1 cellular context compared by ENCODE assay signal in genomic region chr17:31318298-31319190, GRCh38.
A peak's percentile ranks its signal among the peaks of the same experiment; 100 is the strongest.
TF ChIP-seq lines count a peak whose summit lies in the region.

No MANE protein-coding gene starts in this region.

TF ChIP-seq in GM12878, 131 proteins besides CTCF, POLR2A, EP300 and RAD21 (continued from another document and continues in another):
- TF ChIP-seq PKNOX1 (IDR thresholded peaks at IDR 0.05) (no peak), ELK1 (IDR thresholded peaks at IDR 0.05; ENCODE audit: low read depth, low read length) (no peak), SIX5 (IDR thresholded peaks at IDR 0.05; ENCODE audit: low read depth, low read length, severe bottlenecking) (no peak), CHD2 (IDR thresholded peaks at IDR 0.05; ENCODE audit: borderline replicate concordance, low read depth, low read length) (no peak), ETV6 (conservative IDR thresholded peaks at IDR 0.05 in 1 of 2, IDR thresholded peaks at IDR 0.05 in 1 of 2; ENCODE audit: borderline replicate concordance in 1 of 2, low read depth in 1 of 2) (no peak), RFX5 (IDR thresholded peaks at IDR 0.05; ENCODE audit: low read depth, low read length) (no peak), ZNF274 (IDR thresholded peaks at IDR 0.05; ENCODE audit: insufficient read depth, insufficient read length) (no peak), TCF7 (IDR thresholded peaks at IDR 0.05; ENCODE audit: borderline replicate concordance) (no peak), ZBTB40 (IDR thresholded peaks at IDR 0.05; ENCODE audit: borderline replicate concordance) (no peak), MEF2A (IDR thresholded peaks at IDR 0.05; ENCODE audit: insufficient read depth, low read depth, low read length) (0 out of 2 replicates have a peak, but pooled peaks have one; percentile 61), ATF2 (IDR thresholded peaks at IDR 0.05; ENCODE audit: low read length) (peak; percentile 39; the same call in 1 of the 2 replicates), SKIL (IDR thresholded peaks at IDR 0.05; ENCODE audit: low read depth, poor library complexity, severe bottlenecking) (peak; percentile 73), MEF2B (IDR thresholded peaks at IDR 0.05; ENCODE audit: partially characterized antibody, poor library complexity, severe bottlenecking) (peak; percentile 41), ZBTB11 (CRISPR knock-in tag; IDR thresholded peaks at IDR 0.05) (no peak), ZBTB33 (IDR thresholded peaks at IDR 0.05) (no peak), SMARCA5 (IDR thresholded peaks at IDR 0.05) (0 out of 2 replicates have a peak, but pooled peaks have one; percentile 33), SREBF1 (IDR thresholded peaks at IDR 0.05; ENCODE audit: low read length) (no peak), RCOR1 (conservative IDR thresholded peaks at IDR 0.05; ENCODE audit: low read depth, low read length) (no peak), ZNF687 (IDR thresholded peaks at IDR 0.05) (peak; percentile 52; the same call in 1 of the 2 replicates), PRDM15 (CRISPR knock-in tag; IDR thresholded peaks at IDR 0.05) (no peak), RELB (IDR thresholded peaks at IDR 0.05; ENCODE audit: low read depth) (0 out of 2 replicates have a peak, but pooled peaks have one; percentile 21), NFXL1 (IDR thresholded peaks at IDR 0.05; ENCODE audit: borderline replicate concordance) (no peak), CHD4 (IDR thresholded peaks at IDR 0.05) (0 out of 2 replicates have a peak, but pooled peaks have one; percentile 64), KDM1A (IDR thresholded peaks at IDR 0.05; ENCODE audit: borderline replicate concordance) (no peak)
